In the genomic region with DNA sequence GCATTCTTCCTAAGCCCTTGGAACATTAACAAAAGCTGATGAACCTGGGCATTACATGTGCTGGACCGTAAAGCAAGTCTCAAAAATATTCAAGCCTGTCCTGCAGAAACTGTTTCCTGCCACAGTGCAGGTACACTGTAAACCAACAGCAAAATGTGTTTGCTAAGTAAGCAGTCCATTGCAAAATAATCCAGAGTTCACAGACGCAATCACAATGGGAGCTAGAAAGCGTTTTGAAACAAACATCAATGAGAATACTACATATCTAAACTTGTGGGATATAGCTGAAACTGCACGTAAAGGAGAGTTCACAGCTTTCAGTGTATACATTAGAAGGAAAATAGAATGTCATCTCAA, we compare ENCODE assay signal across 15 cellular contexts.
DNase-seq lines count a peak whose midpoint lies in the region; ATAC-seq, FAIRE-seq and TF ChIP-seq lines count a peak whose summit lies in the region.
"Had no signal": no experiment of that assay in that cellular context is flagged by ENCODE, and none has a peak within 500 bp of the region (broad histone marks: within the 10 kb centered on the region; RNA-seq: fewer than 3 reads in every experiment).

No MANE protein-coding gene starts in this region.

- whole genome bisulfite sequencing in mammary epithelial cell (ENCODE audit: low coverage, missing lambda C conversion rate): 94% methylated on average over 4 of the region's 4 CpGs

- H4K20me1 ChIP-seq in mammary epithelial cell (ENCODE audit: insufficient read depth, low read length): no peaks in the 10 kb centered on the region

- no peak for FAIRE-seq in urothelium cell line (lab: Jason Lieb, UNC)

- H3K4me3 ChIP-seq in mammary epithelial cell (replicated peaks in 1 of 3; ENCODE audit: insufficient read depth in 1 of 3, low read depth in 2 of 3, low read length in 3 of 3) (no peak overlapping the region), uterus (no peak overlapping the region)

- H3K9ac ChIP-seq in mammary epithelial cell (ENCODE audit: insufficient read depth, low read length): no peak overlapping the region

- no peaks in the 10 kb centered on the region for H3K27me3 ChIP-seq in mammary epithelial cell (ENCODE audit: insufficient read depth, low read length)
- H3K27me3 ChIP-seq in uterus: no peaks in the 10 kb centered on the region

- intact Hi-C loops in mammary epithelial cell (cut with micrococcal nuclease) (no loop called here), MCF 10A (cut with micrococcal nuclease) (no loop called here), uterus (cut with DNase I; ENCODE audit: low total_unique reads) (no loop called here)

- POLR2A ChIA-PET in MCF 10A (lab: Yijun Ruan, JAX): interaction anchor here (1.0 to 1.6 kb wide), 3 partner anchors 31 to 279 kb away, joined by 4 to 6 read pairs (median 4); no protein-coding TSS in a partner anchor

- H3K27ac Mint-ChIP-seq in MCF 10A (ENCODE audit: low read depth, unreplicated experiment): no peak overlapping the region
- peak overlapping the region; percentile 46 for H3K27ac Mint-ChIP-seq in activated T-helper 17 cell treated with anti-CD3 and anti-CD28 coated beads, Interleukin-2, amount 50 U/mL, for 72 hours

- H3K79me2 ChIP-seq in mammary epithelial cell (ENCODE audit: insufficient read depth, low read length): no peaks in the 10 kb centered on the region

- H3K4me1 ChIP-seq in mammary epithelial cell (ENCODE audit: insufficient read depth, low read length) (peaks cover 3% of the 10 kb centered on the region), uterus (no peaks in the 10 kb centered on the region)

- H3K4me3 Mint-ChIP-seq in MCF 10A (ENCODE audit: unreplicated experiment): no peak overlapping the region
- no peak overlapping the region for H3K4me3 Mint-ChIP-seq in activated T-helper 17 cell treated with anti-CD3 and anti-CD28 coated beads, Interleukin-2, amount 50 U/mL, for 72 hours

- no peak for ATAC-seq in activated T-helper 17 cell treated with anti-CD3 and anti-CD28 coated beads, Interleukin-2, amount 50 U/mL, for 72 hours (replicated peaks)
- peak; percentile 88 for ATAC-seq in left lobe of liver
- ATAC-seq: HCT116 had no signal

- TF ChIP-seq POLR2A in uterus (IDR thresholded peaks at IDR 0.05): no peak

- CTCF ChIA-PET in mammary epithelial cell (lab: Charles Lee; ENCODE audit: low non-redundant PET) (no interaction called here), MCF 10A (lab: Yijun Ruan, JAX) (interaction anchor here (0.7 to 1.3 kb wide), 3 partner anchors 9 to 126 kb away, joined by 3 to 5 read pairs (median 3); no protein-coding TSS in a partner anchor)

- no peaks in the 10 kb centered on the region for H3K9me3 Mint-ChIP-seq in MCF 10A (ENCODE audit: unreplicated experiment)
- H3K9me3 Mint-ChIP-seq in activated T-helper 17 cell treated with anti-CD3 and anti-CD28 coated beads, Interleukin-2, amount 50 U/mL, for 72 hours: peaks cover 3% of the 10 kb centered on the region

- H3K4me2 ChIP-seq in mammary epithelial cell (ENCODE audit: insufficient read depth, low read depth, low read length): no peak overlapping the region

- no peaks in the 10 kb centered on the region for H3K36me3 Mint-ChIP-seq in MCF 10A (ENCODE audit: insufficient read depth, unreplicated experiment)
- H3K36me3 Mint-ChIP-seq in activated T-helper 17 cell treated with anti-CD3 and anti-CD28 coated beads, Interleukin-2, amount 50 U/mL, for 72 hours (ENCODE audit: low read depth): no peaks in the 10 kb centered on the region
- H3K36me3 Mint-ChIP-seq: CD4-positive, alpha-beta memory T cell had no signal

- H3K9me3 ChIP-seq in mammary epithelial cell (replicated peaks; ENCODE audit: insufficient read depth, low read length) (no peaks in the 10 kb centered on the region), uterus (peaks cover 0 to 6% of the 10 kb centered on the region in 2 donors)

- TF ChIP-seq CTCF in mammary epithelial cell (conservative IDR thresholded peaks at IDR 0.05 in 1 of 2, IDR thresholded peaks at IDR 0.05 in 1 of 2; ENCODE audit: extremely low read depth in 1 of 2, insufficient read depth in 1 of 2, low read depth in 1 of 2, low read length in 2 of 2): no peak
- no peak for TF ChIP-seq CTCF in MCF 10A (IDR thresholded peaks at IDR 0.05; ENCODE audit: unreplicated experiment)
- TF ChIP-seq CTCF in uterus (IDR thresholded peaks at IDR 0.05): no peak

- H3K36me3 ChIP-seq in mammary epithelial cell (ENCODE audit: insufficient read depth, low read length) (no peaks in the 10 kb centered on the region), uterus (no peaks in the 10 kb centered on the region)

- H3K4me1 Mint-ChIP-seq in MCF 10A (ENCODE audit: insufficient read depth, unreplicated experiment): no peaks in the 10 kb centered on the region
- peaks cover 5% of the 10 kb centered on the region for H3K4me1 Mint-ChIP-seq in activated T-helper 17 cell treated with anti-CD3 and anti-CD28 coated beads, Interleukin-2, amount 50 U/mL, for 72 hours

- no peaks in the 10 kb centered on the region for H3K27me3 Mint-ChIP-seq in MCF 10A (ENCODE audit: insufficient read depth, unreplicated experiment)
- no peaks in the 10 kb centered on the region for H3K27me3 Mint-ChIP-seq in activated T-helper 17 cell treated with anti-CD3 and anti-CD28 coated beads, Interleukin-2, amount 50 U/mL, for 72 hours
- H3K27me3 Mint-ChIP-seq: CD4-positive, alpha-beta memory T cell had no signal

- dilution Hi-C loops in mammary epithelial cell (cut with HindIII; ENCODE audit: low sequenced_read_pairs): no loop called here

- H3K27ac ChIP-seq in mammary epithelial cell (ENCODE audit: insufficient read depth, low read depth, low read length): no peak overlapping the region
- H3K27ac ChIP-seq in uterus: no peak overlapping the region

- H2AFZ ChIP-seq in mammary epithelial cell (ENCODE audit: low read depth, low read length): no peak overlapping the region

- in situ Hi-C loops in mammary epithelial cell (cut with MboI; ENCODE audit: low sequenced_read_pairs in 2 of 2): loop anchor here in 1 of 2 donors (10.0 kb wide), 1 partner anchor 80 kb away; no protein-coding TSS in a partner anchor

- BruUV-seq in mammary epithelial cell (replicated peaks; lab: Mats Ljungman, UMichigan) (TSS peak; percentile 14), MCF 10A (replicated peaks; lab: Mats Ljungman, UMichigan) (no TSS peak)

- DNase-seq in mammary epithelial cell (no peak), MCF 10A (ENCODE audit: unreplicated experiment) (no peak), left lobe of liver (ENCODE audit: low spot score) (peak; percentile 73), ureter (ENCODE audit: low spot score) (peak; percentile 23), uterus (no peak), DMS153 treated with DMSO at 0.1 percent for 48 hours (lab: John Stamatoyannopoulos, UW; ENCODE audit: unreplicated experiment) (no peak), urothelium cell line (ENCODE audit: low spot score) (no peak)
- DNase-seq: CD4-positive, alpha-beta memory T cell; EL; NCI-H1436 treated with DMSO at 0.1 percent for 48 hours; NCI-H2081; NCI-H524; SHP77 treated with DMSO at 0.1 percent for 48 hours had no signal

Comparison
In these comparisons a context has a peak if more than half of its experiments do, and no peak if none do; other contexts are left out.
1. DNase-seq: peak in left lobe of liver (single experiment) and ureter (single experiment); none in mammary epithelial cell (single experiment), MCF 10A (single experiment), uterus (0 of 2), DMS153 treated with DMSO at 0.1 percent for 48 hours (single experiment) and urothelium cell line (single experiment).